Comparison of ENCODE assay signal across 8 cellular contexts in genomic region chr14:94132285-94132887, GRCh38. TPM values are rescaled to one million over a fixed set of nuclear protein-coding genes. Genes with fewer than 3 reads are reported as not detected.
DNase-seq lines count a peak whose midpoint lies in the region; ATAC-seq, FAIRE-seq and TF ChIP-seq lines count a peak whose summit lies in the region.

No MANE protein-coding gene starts in this region.

- H3K4me2 ChIP-seq in SU-DHL-6 (ENCODE audit: low read depth, low read length, poor library complexity, severe bottlenecking) (no peak overlapping the region), K562 (ENCODE audit: insufficient read depth, low read length) (no peak overlapping the region), keratinocyte (ENCODE audit: control insufficient read depth, extremely low read depth, insufficient read depth, low read depth, low read length) (no peak overlapping the region)

- no peak for TF ChIP-seq EP300 in K562 (IDR thresholded peaks at IDR 0.05; ENCODE audit: low read length)

- H4K20me1 ChIP-seq in SU-DHL-6 (ENCODE audit: low read depth, low read length) (no peaks in the 10 kb centered on the region), K562 (replicated peaks; ENCODE audit: control insufficient read depth, insufficient read depth, low read length) (no peaks in the 10 kb centered on the region), keratinocyte (ENCODE audit: control insufficient read depth, extremely low read depth, insufficient read depth, low read length) (no peaks in the 10 kb centered on the region)

- WGBS in K562 (ENCODE audit: insufficient coverage, low coverage, missing lambda C conversion rate) = 38% methylated on average over 4 of the region's 4 CpGs

- ATAC-seq in K562 (no peak), GM18873 (IDR thresholded peaks at IDR 0.05; ENCODE audit: low FRiP score, unreplicated experiment) (no peak)

- H3K4me1 ChIP-seq in K562 (replicated peaks in 1 of 2; ENCODE audit: control insufficient read depth in 2 of 2, insufficient read depth in 2 of 2, low read length in 2 of 2) = peaks cover 0 to 7% of the 10 kb centered on the region in 2 experiments; a peak in 3 of 5 replicates
- H3K4me1 ChIP-seq in keratinocyte (ENCODE audit: control insufficient read depth, extremely low read depth, insufficient read depth, low read length) = peaks cover 16% of the 10 kb centered on the region

- H3K27ac ChIP-seq in SU-DHL-6 (ENCODE audit: low read depth, low read length) = no peak overlapping the region
- H3K27ac ChIP-seq in K562 (ENCODE audit: extremely low read depth, low read depth, low read length) = no peak overlapping the region
- no peak overlapping the region for H3K27ac ChIP-seq in keratinocyte (ENCODE audit: control insufficient read depth, insufficient read depth, low read length)

- no peaks in the 10 kb centered on the region for H3K9me2 ChIP-seq in SU-DHL-6 (replicated peaks; ENCODE audit: insufficient read depth, low read length)

- POLR2A ChIA-PET in K562 (lab: Yijun Ruan, JAX) = interaction anchor here (0.6 kb wide), 2 partner anchors 11 to 83 kb away, joined by 4 read pairs; no protein-coding TSS in a partner anchor

- dilution Hi-C loops in keratinocyte (cut with MboI; ENCODE audit: extremely low pct_ligation_motif_present, low sequenced_read_pairs) = no loop called here

- DNase-seq in AG08396 (ENCODE audit: low spot score) = peak; percentile 49
- DNase-seq in GM13977 (ENCODE audit: low spot score) = peak; percentile 65
- DNase-seq in NCI-H128 (lab: John Stamatoyannopoulos, UW; ENCODE audit: unreplicated experiment) = peak; percentile 70
- DNase-seq in K562 (ENCODE audit: extremely low read depth in 1 of 4, low spot score in 3 of 4) = peak in 3 of 4 experiments; percentile 25 to 50 (median 32)
- DNase-seq in keratinocyte (ENCODE audit: low read depth, low spot score) = no peak
- peak; percentile 7 to 26 (median 22) for DNase-seq in stimulated activated CD4-positive, alpha-beta T cell treated with anti-CD3 and anti-CD28 coated beads, TNF-alpha, amount 100 ng/mL, for 1 hour (ENCODE audit: low read depth in 3 of 3, low spot score in 1 of 3)

- H3K9me3 ChIP-seq in SU-DHL-6 (ENCODE audit: insufficient read depth, low read length) = no peaks in the 10 kb centered on the region
- no peaks in the 10 kb centered on the region; the same call in 1 of the 2 replicates for H3K9me3 ChIP-seq in K562 (replicated peaks; ENCODE audit: control insufficient read depth, insufficient read depth, low read depth, low read length)
- H3K9me3 ChIP-seq in keratinocyte (ENCODE audit: control insufficient read depth, low read depth, low read length) = no peaks in the 10 kb centered on the region

- in situ Hi-C loops in GM13977 (cut with MboI; ENCODE audit: low pct_unique_long_range_greater_than_20kb, low sequenced_read_pairs, unreplicated experiment) (loop anchor here (25.0 kb wide), 1 partner anchor 95 kb away; the partner anchor contains the start of gene OTUB2), K562 (cut with MboI) (no loop called here)

- H3K9me1 ChIP-seq in K562 (ENCODE audit: control insufficient read depth, insufficient read depth, low read length) (no peaks in the 10 kb centered on the region), keratinocyte (ENCODE audit: control insufficient read depth, extremely low read depth, insufficient read depth, low read length) (no peaks in the 10 kb centered on the region)

- H2AFZ ChIP-seq in SU-DHL-6 (ENCODE audit: low read depth, low read length, severe bottlenecking) (no peak overlapping the region), K562 (ENCODE audit: low read depth, low read length) (no peak overlapping the region), keratinocyte (ENCODE audit: control insufficient read depth, low read length) (no peak overlapping the region)

- TF ChIP-seq CTCF in GM13977 (IDR thresholded peaks at IDR 0.05; ENCODE audit: extremely low read depth, insufficient read depth, missing control alignments) (peak; percentile 61), SU-DHL-6 (IDR thresholded peaks at IDR 0.05; ENCODE audit: insufficient read depth, low read length, poor library complexity, severe bottlenecking) (peak; percentile 78), K562 (IDR thresholded peaks at IDR 0.05 in 2 of 3, conservative IDR thresholded peaks at IDR 0.05 in 1 of 3; ENCODE audit: insufficient read depth in 2 of 3, low read depth in 1 of 3, low read length in 3 of 3) (peak; percentile 39 to 69 (median 51); a peak in 5 of 6 replicates), keratinocyte (optimal IDR thresholded peaks at IDR 0.05 in 1 of 3, IDR thresholded peaks at IDR 0.05 in 1 of 3, conservative IDR thresholded peaks at IDR 0.05 in 1 of 3; ENCODE audit: extremely low read depth in 1 of 3, insufficient read depth in 2 of 3, low read length in 3 of 3) (peak; percentile 38 to 61 (median 55))

- BruUV-seq in K562 (replicated peaks; lab: Mats Ljungman, UMichigan) = no TSS peak

- TF ChIP-seq POLR2A in K562 (conservative IDR thresholded peaks at IDR 0.05) = no peak

- intact Hi-C loops in K562 (cut with micrococcal nuclease) = no loop called here

- CTCF ChIA-PET in K562 (lab: Yijun Ruan, JAX; ENCODE audit: low intra/inter-chr PET ratio) = interaction anchor here (1.2 to 1.9 kb wide), 2 partner anchors 48 to 95 kb away, joined by 4 to 15 read pairs; no protein-coding TSS in a partner anchor

- no peak overlapping the region for H3K4me3 ChIP-seq in SU-DHL-6 (ENCODE audit: insufficient read depth, low read length, poor library complexity, severe bottlenecking)
- H3K4me3 ChIP-seq in K562 = no peak overlapping the region
- H3K4me3 ChIP-seq in keratinocyte (ENCODE audit: control insufficient read depth in 2 of 3, extremely low read depth in 1 of 3, insufficient read depth in 2 of 3, low read depth in 1 of 3, low read length in 3 of 3) = no peak overlapping the region

- TF ChIP-seq RAD21 in K562 (CRISPR knock-in tag; conservative IDR thresholded peaks at IDR 0.05 in 1 of 2, IDR thresholded peaks at IDR 0.05 in 1 of 2) = peak; percentile 30 to 56

- no peaks in the 10 kb centered on the region for H3K79me2 ChIP-seq in SU-DHL-6 (ENCODE audit: insufficient read depth, low read length)
- no peaks in the 10 kb centered on the region for H3K79me2 ChIP-seq in K562 (ENCODE audit: control insufficient read depth, insufficient read depth, low read length)
- H3K79me2 ChIP-seq in keratinocyte (ENCODE audit: control insufficient read depth, insufficient read depth, low read length) = no peaks in the 10 kb centered on the region

- FAIRE-seq in K562 (lab: Jason Lieb, UNC) (peak; percentile 29), keratinocyte (lab: Jason Lieb, UNC) (peak; percentile 57)

- no peaks in the 10 kb centered on the region for H3F3A ChIP-seq in SU-DHL-6 (ENCODE audit: insufficient read depth)

- no peaks in the 10 kb centered on the region for H3K36me3 ChIP-seq in SU-DHL-6 (ENCODE audit: low read length)
- H3K36me3 ChIP-seq in K562 (ENCODE audit: control insufficient read depth, insufficient read depth, low read length) = no peaks in the 10 kb centered on the region
- H3K36me3 ChIP-seq in keratinocyte (ENCODE audit: control insufficient read depth in 2 of 2, extremely low read depth in 1 of 2, insufficient read depth in 2 of 2, low read length in 2 of 2) = peaks cover 0 to 6% of the 10 kb centered on the region in 2 experiments

- H3K27me3 ChIP-seq in SU-DHL-6 (ENCODE audit: low read length) (no peaks in the 10 kb centered on the region), K562 (ENCODE audit: control insufficient read depth in 2 of 2, insufficient read depth in 2 of 2, low read length in 2 of 2) (no peaks in the 10 kb centered on the region; a peak in 1 of 5 replicates), keratinocyte (ENCODE audit: control insufficient read depth, extremely low read depth, insufficient read depth, low read length) (no peaks in the 10 kb centered on the region)

- H3K9ac ChIP-seq in SU-DHL-6 (ENCODE audit: low read length) (no peak overlapping the region), K562 (ENCODE audit: insufficient read depth in 1 of 2, low read depth in 2 of 2, low read length in 2 of 2) (no peak overlapping the region), keratinocyte (ENCODE audit: control insufficient read depth, extremely low read depth, insufficient read depth, low read length) (no peak overlapping the region)

RNA-seq across cellular contexts. Expression of gene IFI27L2, which starts 3.0 kb away (rescaled TPM):
- 1.2 and 5.0 TPM in 2 replicates for total RNA-seq in K562 (2011; cell fraction: chromatin; rRNA removed; ENCODE audit: low replicate concordance)
- total RNA-seq in K562 (2011; cell fraction: nucleolus; rRNA removed) = 2.6 and 2.7 TPM in 2 replicates
- total RNA-seq in K562 (2011; cell fraction: nucleoplasm; rRNA removed) = 2.0 and 4.0 TPM in 2 replicates
- total RNA-seq in K562 (2014; rRNA removed) (8.0 and 9.3 TPM in 2 replicates), K562 (2014; rRNA removed; fragmentation: Illumina TruSeq; extraction: Trizol) (2.3 and 2.7 TPM in 2 replicates), K562 (2015; rRNA removed; fragmentation: Illumina TruSeq; extraction: Trizol) (4.1 and 6.1 TPM in 2 replicates), K562 (2021) (4.4 and 5.5 TPM in 2 replicates)
- polyA plus RNA-seq in K562 (2011; rRNA removed) (3.3 and 4.1 TPM in 2 replicates), K562 (2014; fragmentation: Illumina TruSeq; extraction: Trizol) (2.5 and 3.8 TPM in 2 replicates), K562 (2014; fragmentation: Nextera tagmentation; extraction: Ambion mirVana) (1 to 10 TPM; 1.0 to 3.0 TPM), K562 (2014; rRNA removed) (5.9 and 9.0 TPM in 2 replicates), keratinocyte (67.5 to 179 TPM (median 82.2 TPM) in 3 replicates)
- 7.4 and 14.0 TPM in 2 replicates for polyA plus RNA-seq in K562 (2011; cell fraction: cytosol; rRNA removed)
- polyA plus RNA-seq in K562 (2011; cell fraction: nucleus; rRNA removed) = 2.2 and 4.6 TPM in 2 replicates
- polyA plus RNA-seq in K562 (2012) = 13.5 and 19.3 TPM in 2 replicates
- polyA minus RNA-seq in K562 (2011; rRNA and poly(A)+ RNA removed) = 0.33 and 0.88 TPM in 2 replicates
- polyA minus RNA-seq in K562 (2011; cell fraction: cytosol; rRNA and poly(A)+ RNA removed) = not detected in 2 replicates
- polyA minus RNA-seq in K562 (2011; cell fraction: nucleus; rRNA and poly(A)+ RNA removed) = 0.94 and 1.1 TPM in 2 replicates
- 13.2 TPM for polyA plus RNA-seq in keratinocyte (2011; ENCODE audit: low read depth)
- polyA plus RNA-seq in keratinocyte (2011; cell fraction: cytosol; rRNA removed) = 69.1 and 147 TPM in 2 replicates
- 49.5 and 57.5 TPM in 2 replicates for polyA plus RNA-seq in keratinocyte (2011; cell fraction: nucleus; rRNA removed)
- polyA plus RNA-seq in keratinocyte (2012; ENCODE audit: low replicate concordance) = 92.1 and 193 TPM in 2 replicates
- polyA minus RNA-seq in keratinocyte = 32.7 to 59.4 TPM (median 35.4 TPM) in 3 replicates
- polyA minus RNA-seq in keratinocyte (2011; cell fraction: cytosol; rRNA and poly(A)+ RNA removed) = 191 TPM
- 9.8 and 11.2 TPM in 2 replicates for polyA minus RNA-seq in keratinocyte (2011; cell fraction: nucleus; rRNA and poly(A)+ RNA removed)

RNA-seq across cellular contexts. Expression of gene IFI27, which starts 21.9 kb away (rescaled TPM):
- 2.0 and 2.4 TPM in 2 replicates for total RNA-seq in K562 (2011; cell fraction: chromatin; rRNA removed; ENCODE audit: low replicate concordance)
- total RNA-seq in K562 (2011; cell fraction: nucleolus; rRNA removed) = 2.2 and 2.9 TPM in 2 replicates
- 3.8 and 4.0 TPM in 2 replicates for total RNA-seq in K562 (2011; cell fraction: nucleoplasm; rRNA removed)
- 0.45 and 0.98 TPM in 2 replicates for total RNA-seq in K562 (2014; rRNA removed)
- total RNA-seq in K562 (2014; rRNA removed; fragmentation: Illumina TruSeq; extraction: Trizol) = 0.95 and 1.1 TPM in 2 replicates
- total RNA-seq in K562 (2015; rRNA removed; fragmentation: Illumina TruSeq; extraction: Trizol) = 1.6 and 1.8 TPM in 2 replicates
- total RNA-seq in K562 (2021) = 1.0 and 1.3 TPM in 2 replicates
- polyA plus RNA-seq in K562 (2011; rRNA removed) = 2.0 TPM in 2 replicates
- polyA plus RNA-seq in K562 (2011; cell fraction: cytosol; rRNA removed) = 4.1 and 8.7 TPM in 2 replicates
- polyA plus RNA-seq in K562 (2011; cell fraction: nucleus; rRNA removed) = 4.0 and 5.2 TPM in 2 replicates
- polyA plus RNA-seq in K562 (2012) = 1.8 and 4.7 TPM in 2 replicates
- polyA plus RNA-seq in K562 (2014; fragmentation: Illumina TruSeq; extraction: Trizol) = 0.19 and 1.2 TPM in 2 replicates
- 1 to 10 TPM; 2.4 to 3.4 TPM for polyA plus RNA-seq in K562 (2014; fragmentation: Nextera tagmentation; extraction: Ambion mirVana)
- polyA plus RNA-seq in K562 (2014; rRNA removed) = 0.89 TPM in 1 of 2 replicates, not detected in the other
- polyA minus RNA-seq in K562 (2011; rRNA and poly(A)+ RNA removed) = 0.28 and 0.39 TPM in 2 replicates
- not detected in 2 replicates for polyA minus RNA-seq in K562 (2011; cell fraction: cytosol; rRNA and poly(A)+ RNA removed)
- polyA minus RNA-seq in K562 (2011; cell fraction: nucleus; rRNA and poly(A)+ RNA removed) = 1.1 and 2.0 TPM in 2 replicates
- 1,132 to 3,594 TPM (median 2,783 TPM) in 3 replicates for polyA plus RNA-seq in keratinocyte
- 20.3 TPM for polyA plus RNA-seq in keratinocyte (2011; ENCODE audit: low read depth)
- 1,962 and 3,733 TPM in 2 replicates for polyA plus RNA-seq in keratinocyte (2011; cell fraction: cytosol; rRNA removed)
- polyA plus RNA-seq in keratinocyte (2011; cell fraction: nucleus; rRNA removed) = 1,216 and 1,507 TPM in 2 replicates
- 221 and 1,754 TPM in 2 replicates for polyA plus RNA-seq in keratinocyte (2012; ENCODE audit: low replicate concordance)
- polyA minus RNA-seq in keratinocyte = 758 to 2,926 TPM (median 795 TPM) in 3 replicates
- polyA minus RNA-seq in keratinocyte (2011; cell fraction: cytosol; rRNA and poly(A)+ RNA removed) = 1,322 TPM
- polyA minus RNA-seq in keratinocyte (2011; cell fraction: nucleus; rRNA and poly(A)+ RNA removed) = 228 and 282 TPM in 2 replicates

RNA-seq across cellular contexts. Expression of gene PPP4R4, which starts 41.7 kb away (rescaled TPM):
- total RNA-seq in K562 (2011; cell fraction: chromatin; rRNA removed; ENCODE audit: low replicate concordance) = not detected in 2 replicates
- total RNA-seq in K562 (2011; cell fraction: nucleolus; rRNA removed) = not detected in 2 replicates
- total RNA-seq in K562 (2011; cell fraction: nucleoplasm; rRNA removed) = not detected in 2 replicates
- total RNA-seq in K562 (2014; rRNA removed) (0.04 TPM in 1 of 2 replicates, not detected in the other), K562 (2014; rRNA removed; fragmentation: Illumina TruSeq; extraction: Trizol) (not detected in 2 replicates), K562 (2015; rRNA removed; fragmentation: Illumina TruSeq; extraction: Trizol) (0.11 TPM in 1 of 2 replicates, not detected in the other), K562 (2021) (not detected in 2 replicates)
- polyA plus RNA-seq in K562 (2011; rRNA removed) (0.26 TPM in 1 of 2 replicates, not detected in the other), K562 (2014; fragmentation: Illumina TruSeq; extraction: Trizol) (not detected in 2 replicates), K562 (2014; fragmentation: Nextera tagmentation; extraction: Ambion mirVana) (not detected), K562 (2014; rRNA removed) (not detected in 2 replicates), keratinocyte (8.1 to 9.0 TPM (median 8.9 TPM) in 3 replicates)
- polyA plus RNA-seq in K562 (2011; cell fraction: cytosol; rRNA removed) = not detected in 2 replicates
- 0.09 TPM in 1 of 2 replicates, not detected in the other for polyA plus RNA-seq in K562 (2011; cell fraction: nucleus; rRNA removed)
- polyA plus RNA-seq in K562 (2012) = 0.21 TPM in 1 of 2 replicates, not detected in the other
- not detected in 2 replicates for polyA minus RNA-seq in K562 (2011; rRNA and poly(A)+ RNA removed)
- not detected in 2 replicates for polyA minus RNA-seq in K562 (2011; cell fraction: cytosol; rRNA and poly(A)+ RNA removed)
- polyA minus RNA-seq in K562 (2011; cell fraction: nucleus; rRNA and poly(A)+ RNA removed) = under 0.01 TPM in 1 of 2 replicates, not detected in the other
- 3.3 TPM for polyA plus RNA-seq in keratinocyte (2011; ENCODE audit: low read depth)
- polyA plus RNA-seq in keratinocyte (2011; cell fraction: cytosol; rRNA removed) = 5.8 and 7.2 TPM in 2 replicates
- 8.4 and 10.8 TPM in 2 replicates for polyA plus RNA-seq in keratinocyte (2011; cell fraction: nucleus; rRNA removed)
- polyA plus RNA-seq in keratinocyte (2012; ENCODE audit: low replicate concordance) = 4.3 and 5.0 TPM in 2 replicates
- 11.9 to 22.0 TPM (median 16.6 TPM) in 3 replicates for polyA minus RNA-seq in keratinocyte
- 3.1 TPM for polyA minus RNA-seq in keratinocyte (2011; cell fraction: cytosol; rRNA and poly(A)+ RNA removed)
- 18.1 and 22.1 TPM in 2 replicates for polyA minus RNA-seq in keratinocyte (2011; cell fraction: nucleus; rRNA and poly(A)+ RNA removed)

RNA-seq across cellular contexts. Expression of gene IFI27L1, which starts 51.3 kb away (rescaled TPM):
- 24.1 and 32.5 TPM in 2 replicates for total RNA-seq in K562 (2011; cell fraction: chromatin; rRNA removed; ENCODE audit: low replicate concordance)
- 33.0 and 35.5 TPM in 2 replicates for total RNA-seq in K562 (2011; cell fraction: nucleolus; rRNA removed)
- total RNA-seq in K562 (2011; cell fraction: nucleoplasm; rRNA removed) = 30.1 and 34.7 TPM in 2 replicates
- total RNA-seq in K562 (2014; rRNA removed) = 20.3 and 24.6 TPM in 2 replicates
- 13.8 and 19.7 TPM in 2 replicates for total RNA-seq in K562 (2014; rRNA removed; fragmentation: Illumina TruSeq; extraction: Trizol)
- 17.6 and 17.8 TPM in 2 replicates for total RNA-seq in K562 (2015; rRNA removed; fragmentation: Illumina TruSeq; extraction: Trizol)
- total RNA-seq in K562 (2021) = 20.2 and 23.8 TPM in 2 replicates
- 28.0 and 31.9 TPM in 2 replicates for polyA plus RNA-seq in K562 (2011; rRNA removed)
- 35.9 TPM in 2 replicates for polyA plus RNA-seq in K562 (2011; cell fraction: cytosol; rRNA removed)
- polyA plus RNA-seq in K562 (2011; cell fraction: nucleus; rRNA removed) = 50.2 and 57.1 TPM in 2 replicates
- 23.6 and 32.5 TPM in 2 replicates for polyA plus RNA-seq in K562 (2012)
- polyA plus RNA-seq in K562 (2014; fragmentation: Illumina TruSeq; extraction: Trizol) = 14.5 and 19.3 TPM in 2 replicates
- 10 to 100 TPM; 22.8 to 28.0 TPM for polyA plus RNA-seq in K562 (2014; fragmentation: Nextera tagmentation; extraction: Ambion mirVana)
- 25.0 and 25.6 TPM in 2 replicates for polyA plus RNA-seq in K562 (2014; rRNA removed)
- 4.8 and 7.3 TPM in 2 replicates for polyA minus RNA-seq in K562 (2011; rRNA and poly(A)+ RNA removed)
- 3.3 and 5.8 TPM in 2 replicates for polyA minus RNA-seq in K562 (2011; cell fraction: cytosol; rRNA and poly(A)+ RNA removed)
- polyA minus RNA-seq in K562 (2011; cell fraction: nucleus; rRNA and poly(A)+ RNA removed) = 6.5 and 11.7 TPM in 2 replicates
- 17.4 to 25.0 TPM (median 18.9 TPM) in 3 replicates for polyA plus RNA-seq in keratinocyte
- 5.6 TPM for polyA plus RNA-seq in keratinocyte (2011; ENCODE audit: low read depth)
- 10.0 and 19.6 TPM in 2 replicates for polyA plus RNA-seq in keratinocyte (2011; cell fraction: cytosol; rRNA removed)
- 20.2 and 23.1 TPM in 2 replicates for polyA plus RNA-seq in keratinocyte (2011; cell fraction: nucleus; rRNA removed)
- polyA plus RNA-seq in keratinocyte (2012; ENCODE audit: low replicate concordance) = 10.5 and 19.4 TPM in 2 replicates
- polyA minus RNA-seq in keratinocyte = 5.7 to 11.1 TPM (median 5.9 TPM) in 3 replicates
- 13.8 TPM for polyA minus RNA-seq in keratinocyte (2011; cell fraction: cytosol; rRNA and poly(A)+ RNA removed)
- polyA minus RNA-seq in keratinocyte (2011; cell fraction: nucleus; rRNA and poly(A)+ RNA removed) = 2.9 and 3.9 TPM in 2 replicates

RNA-seq across cellular contexts. Expression of gene DDX24, which starts 51.4 kb away (rescaled TPM):
- total RNA-seq in K562 (2011; cell fraction: chromatin; rRNA removed; ENCODE audit: low replicate concordance) = 39.3 and 70.0 TPM in 2 replicates
- total RNA-seq in K562 (2011; cell fraction: nucleolus; rRNA removed) = 36.2 TPM in 2 replicates
- 33.4 and 34.7 TPM in 2 replicates for total RNA-seq in K562 (2011; cell fraction: nucleoplasm; rRNA removed)
- total RNA-seq in K562 (2014; rRNA removed) = 98.3 and 104 TPM in 2 replicates
- 129 and 139 TPM in 2 replicates for total RNA-seq in K562 (2014; rRNA removed; fragmentation: Illumina TruSeq; extraction: Trizol)
- 122 and 125 TPM in 2 replicates for total RNA-seq in K562 (2015; rRNA removed; fragmentation: Illumina TruSeq; extraction: Trizol)
- 118 and 127 TPM in 2 replicates for total RNA-seq in K562 (2021)
- 95.7 and 98.6 TPM in 2 replicates for polyA plus RNA-seq in K562 (2011; rRNA removed)
- 61.5 and 65.0 TPM in 2 replicates for polyA plus RNA-seq in K562 (2011; cell fraction: cytosol; rRNA removed)
- polyA plus RNA-seq in K562 (2011; cell fraction: nucleus; rRNA removed) = 76.7 and 77.4 TPM in 2 replicates
- polyA plus RNA-seq in K562 (2012) = 67.1 and 89.1 TPM in 2 replicates
- polyA plus RNA-seq in K562 (2014; fragmentation: Illumina TruSeq; extraction: Trizol) = 139 and 175 TPM in 2 replicates
- polyA plus RNA-seq in K562 (2014; fragmentation: Nextera tagmentation; extraction: Ambion mirVana) = 100 to 1,000 TPM in 1 of 2 experiments, 10 to 100 TPM in 1; 95.1 to 136 TPM
- polyA plus RNA-seq in K562 (2014; rRNA removed) = 67.4 and 82.4 TPM in 2 replicates
- 102 and 114 TPM in 2 replicates for polyA minus RNA-seq in K562 (2011; rRNA and poly(A)+ RNA removed)
- 32.5 and 54.1 TPM in 2 replicates for polyA minus RNA-seq in K562 (2011; cell fraction: cytosol; rRNA and poly(A)+ RNA removed)
- 28.8 and 48.1 TPM in 2 replicates for polyA minus RNA-seq in K562 (2011; cell fraction: nucleus; rRNA and poly(A)+ RNA removed)
- 171 to 179 TPM (median 172 TPM) in 3 replicates for polyA plus RNA-seq in keratinocyte
- polyA plus RNA-seq in keratinocyte (2011; ENCODE audit: low read depth) = 251 TPM
- 124 and 159 TPM in 2 replicates for polyA plus RNA-seq in keratinocyte (2011; cell fraction: cytosol; rRNA removed)
- polyA plus RNA-seq in keratinocyte (2011; cell fraction: nucleus; rRNA removed) = 237 and 260 TPM in 2 replicates
- polyA plus RNA-seq in keratinocyte (2012; ENCODE audit: low replicate concordance) = 128 and 144 TPM in 2 replicates
- polyA minus RNA-seq in keratinocyte = 63.3 to 137 TPM (median 126 TPM) in 3 replicates
- 56.6 TPM for polyA minus RNA-seq in keratinocyte (2011; cell fraction: cytosol; rRNA and poly(A)+ RNA removed)
- 69.4 and 106 TPM in 2 replicates for polyA minus RNA-seq in keratinocyte (2011; cell fraction: nucleus; rRNA and poly(A)+ RNA removed)
